In genomic region chr7:45985902-45986301, GRCh38 we compare ENCODE assay signal across 1 cellular context.
TF ChIP-seq lines count a peak whose summit lies in the region.

No MANE protein-coding gene starts in this region.

TF ChIP-seq in GM23338, 12 proteins besides CTCF, POLR2A, EP300 and RAD21 (continued from another document):
- TF ChIP-seq ZNF462 (CRISPR knock-in tag; IDR thresholded peaks at IDR 0.05): no peak
- TF ChIP-seq ZNF114 (CRISPR knock-in tag; IDR thresholded peaks at IDR 0.05): no peak
- TF ChIP-seq NANOG (IDR thresholded peaks at IDR 0.05; ENCODE audit: borderline replicate concordance): no peak
- TF ChIP-seq EZH2 (IDR thresholded peaks at IDR 0.05; ENCODE audit: low read depth, unreplicated experiment): no peak
TF ChIP-seq in GM23338: peak in this region for 0.
